27 cellular contexts compared by ENCODE assay signal in genomic region chr2:10555810-10556111, GRCh38.
"Had no signal": no experiment of that assay in that cellular context is flagged by ENCODE, and none has a peak within 500 bp of the region (broad histone marks: within the 10 kb centered on the region; RNA-seq: fewer than 3 reads in every experiment).

No MANE protein-coding gene starts in this region.

- H3K9ac ChIP-seq: SK-N-SH had no signal

- H3K27me3 ChIP-seq: brain microvascular endothelial cell, MG63, SJCRH30 had no signal

- H3K4me1 ChIP-seq: SJCRH30 had no signal

- H3K27ac ChIP-seq: brain microvascular endothelial cell, SJCRH30 had no signal

- H3K4me2 ChIP-seq: SK-N-SH had no signal

- H3K36me3 ChIP-seq: brain microvascular endothelial cell, MG63, SJCRH30 had no signal

- H3K4me3 ChIP-seq: MG63, SJCRH30 had no signal

- FAIRE-seq: TTC549 had no signal

- ATAC-seq: activated CD8-positive, alpha-beta T cell treated with anti-CD3 and anti-CD28 coated beads for 36 hours; activated T-cell treated with anti-CD3 and anti-CD28 coated beads, Interleukin-2, amount 50 U/mL, for 72 hours; activated T-helper 17 cell treated with anti-CD3 and anti-CD28 coated beads, Interleukin-2, amount 50 U/mL, for 72 hours; Panc1 had no signal

- DNase-seq: activated CD4-positive, alpha-beta T cell treated with anti-CD3 and anti-CD28 coated beads, Interleukin-2, amount 10 ng/mL, durations not matched to agents 24 days and 14 days; activated CD4-positive, alpha-beta T cell treated with anti-CD3 and anti-CD28 coated beads, Interleukin-2, amount 50 U/mL, for 4 hours; activated CD8-positive, alpha-beta T cell treated with anti-CD3 and anti-CD28 coated beads for 36 hours; activated naive CD4-positive, alpha-beta T cell; activated naive CD4-positive, alpha-beta T cell treated with anti-CD3 and anti-CD28 coated beads, Interleukin-2, amount 50 U/mL, for 16 hours; activated naive CD8-positive, alpha-beta T cell treated with anti-CD3 and anti-CD28 coated beads for 36 hours; activated T-cell treated with anti-CD3 and anti-CD28 coated beads, Interleukin-2, amount 50 U/mL, for 1 hour; activated T-cell treated with anti-CD3 and anti-CD28 coated beads, Interleukin-2, amount 50 U/mL, for 72 hours; amniotic stem cell; aorta; brain microvascular endothelial cell; central memory CD4-positive, alpha-beta T cell; Kasumi-1; MG63; NCI-H1048; NCI-H1105 treated with DMSO at 0.1 percent for 48 hours; NCI-H1436; NCI-H1694; NCI-H2029; NCI-H2227 treated with DMSO at 0.1 percent for 48 hours; NCI-H446 treated with DMSO at 0.1 percent for 48 hours; SHP77; SJCRH30; SK-N-SH had no signal

- H3K9me3 ChIP-seq: MG63, SJCRH30, SK-N-SH had no signal
